Comparison of ENCODE assay signal across 8 cellular contexts in the genomic region with DNA sequence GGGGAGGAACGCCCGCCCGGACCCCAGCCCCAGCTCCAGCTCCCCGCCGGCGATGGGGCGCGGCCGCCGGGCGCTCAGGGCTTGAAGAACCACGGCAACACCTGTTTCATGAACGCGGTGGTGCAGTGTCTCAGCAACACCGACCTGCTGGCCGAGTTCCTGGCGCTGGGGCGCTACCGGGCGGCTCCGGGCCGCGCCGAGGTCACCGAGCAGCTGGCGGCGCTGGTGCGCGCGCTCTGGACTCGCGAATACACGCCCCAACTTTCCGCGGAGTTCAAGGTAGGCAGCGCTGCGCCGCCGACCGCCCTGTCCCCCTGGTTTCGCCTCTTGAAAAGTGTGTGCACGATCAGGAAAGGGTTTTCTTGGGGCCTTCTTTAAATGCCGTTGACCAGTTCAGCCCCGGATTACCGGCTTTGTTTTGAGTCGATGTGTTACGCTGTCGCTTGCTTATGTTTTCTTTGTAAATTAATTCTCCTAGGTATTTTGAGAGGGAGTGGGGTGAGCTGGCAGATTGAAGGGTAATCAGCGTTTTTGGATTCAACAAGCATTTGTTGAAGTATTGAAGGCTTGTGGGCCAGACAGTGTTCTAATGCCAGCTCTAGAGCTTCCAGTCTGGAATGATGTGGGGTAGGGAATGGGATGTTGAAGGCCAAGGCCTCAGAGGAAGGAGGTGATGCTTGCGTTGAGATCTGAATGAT. TPM values are rescaled to one million over a fixed set of nuclear protein-coding genes. Genes with fewer than 3 reads are reported as not detected.
DNase-seq lines count a peak whose midpoint lies in the region; ATAC-seq and TF ChIP-seq lines count a peak whose summit lies in the region.

No MANE protein-coding gene starts in this region.

- TF ChIP-seq POLR2A in esophagus squamous epithelium (IDR thresholded peaks at IDR 0.05) = no peak

- intact Hi-C loops in esophagus squamous epithelium (cut with DNase I) = no loop called here

- H3K27me3 ChIP-seq in HUES6 (ENCODE audit: control insufficient read depth, insufficient read depth, low read length) (peaks cover 10% of the 10 kb centered on the region), esophagus squamous epithelium (peaks cover 0 to 52% (median 0%) of the 10 kb centered on the region in 4 donors), neuron (ENCODE audit: insufficient read depth, low read length) (peaks cover 22% of the 10 kb centered on the region)

- H3K4me3 Mint-ChIP-seq in HFFc6 = no peak overlapping the region; the same call in 1 of the 2 replicates

- no peak overlapping the region for H3K27ac ChIP-seq in HUES6 (ENCODE audit: low read depth, low read length)
- peak overlapping the region; percentile 86 to 98 (median 91) for H3K27ac ChIP-seq in esophagus squamous epithelium

- peaks cover 14% of the 10 kb centered on the region for H3K9me3 Mint-ChIP-seq in HFFc6

- H2AFZ ChIP-seq in neuron (ENCODE audit: low read depth, low read length) = peak overlapping the region; percentile 92

- peaks cover 4% of the 10 kb centered on the region for H3K27me3 Mint-ChIP-seq in HFFc6 (ENCODE audit: insufficient read depth)

- peaks cover 5% of the 10 kb centered on the region for H3K36me3 Mint-ChIP-seq in HFFc6 (ENCODE audit: low read depth)

- H3K4me1 Mint-ChIP-seq in HFFc6 (ENCODE audit: low read depth) = peaks cover 12% of the 10 kb centered on the region

- ATAC-seq in HG03175 (IDR thresholded peaks at IDR 0.05; ENCODE audit: unreplicated experiment) = no peak

- H3K4me1 ChIP-seq in HUES6 (ENCODE audit: control insufficient read depth, insufficient read depth, low read length) (peaks cover 12% of the 10 kb centered on the region), esophagus squamous epithelium (peaks cover 0 to 38% (median 8%) of the 10 kb centered on the region in 3 donors), neuron (ENCODE audit: insufficient read depth, low read length) (peaks cover 26% of the 10 kb centered on the region)

- H3K27ac Mint-ChIP-seq in HFFc6 = no peak overlapping the region

- TF ChIP-seq CTCF in esophagus squamous epithelium (IDR thresholded peaks at IDR 0.05) = peak in 1 of 6 experiments; percentile 19
- TF ChIP-seq CTCF in HFFc6 (IDR thresholded peaks at IDR 0.05) = no peak

- no peaks in the 10 kb centered on the region for H3K9me3 ChIP-seq in HUES6 (ENCODE audit: control insufficient read depth, insufficient read depth, low read depth, low read length)
- no peaks in the 10 kb centered on the region for H3K9me3 ChIP-seq in esophagus squamous epithelium
- no peaks in the 10 kb centered on the region for H3K9me3 ChIP-seq in neuron (ENCODE audit: low read length)

- WGBS in esophagus squamous epithelium, 2 donors = 12 to 13% methylated on average over 11 of the region's 50 CpGs

- peak overlapping the region; percentile 81 for H3K9ac ChIP-seq in HUES6 (ENCODE audit: low read length)

- H3K4me3 ChIP-seq in HUES6 (ENCODE audit: low read depth, low read length) (peak overlapping the region; percentile 71), esophagus squamous epithelium (peak overlapping the region; percentile 63 to 81 (median 78)), neuron (ENCODE audit: low read length) (peak overlapping the region; percentile 53)

- H3K36me3 ChIP-seq in HUES6 (ENCODE audit: control insufficient read depth, insufficient read depth, low read length) = no peaks in the 10 kb centered on the region
- H3K36me3 ChIP-seq in esophagus squamous epithelium = no peaks in the 10 kb centered on the region
- no peaks in the 10 kb centered on the region for H3K36me3 ChIP-seq in neuron (ENCODE audit: insufficient read depth, low read length)

- DNase-seq in DMS53 treated with DMSO at 0.1 percent for 48 hours (lab: John Stamatoyannopoulos, UW; ENCODE audit: unreplicated experiment) (peak; percentile 69), esophagus squamous epithelium (lab: John Stamatoyannopoulos, UW) (no peak), SHP77 (lab: John Stamatoyannopoulos, UW) (no peak), HFFc6 (no peak)
- peak; percentile 31 to 36 for DNase-seq in activated CD4-positive, alpha-beta T cell treated with anti-CD3 and anti-CD28 coated beads, Interleukin-2, amount 50 U/mL, for 48 hours

RNA-seq across cellular contexts. Expression of gene USP43, which starts 0.7 kb away (rescaled TPM):
- 10 to 100 TPM in 2 of 4 donors, 1 to 10 TPM in 2; 4.7 to 13.8 (median 10.1) TPM for total RNA-seq in esophagus squamous epithelium
- total RNA-seq in HFFc6 (2021; fragmentation: NEBNext Ultra II Directional; extraction: Animal tissue kit (Norgen Biotek cat#: 25700)) = under 1 TPM in 1 of 6 experiments, not detected in 5; 0.09 TPM

Comparison
In these comparisons a context has a peak if more than half of its experiments do, and no peak if none do; other contexts are left out.
1. DNase-seq: peak in DMS53 treated with DMSO at 0.1 percent for 48 hours (single experiment) and activated CD4-positive, alpha-beta T cell treated with anti-CD3 and anti-CD28 coated beads, Interleukin-2, amount 50 U/mL, for 48 hours (2 of 2); none in esophagus squamous epithelium (single experiment), SHP77 (0 of 2) and HFFc6 (single experiment).
2. RNA of gene USP43, which starts 0.7 kb away (total RNA-seq): 4.7 to 13.8 TPM in esophagus squamous epithelium; 0.09 TPM in HFFc6; every median in the first group is over 4 times any median in the second.
3. Peak in every context shown above with its lines, with median percentiles within 50 percentile points of each other: H3K4me3 ChIP-seq.